19 cellular contexts compared by ENCODE assay signal in genomic region chr6:131000544-131000943, GRCh38.
A peak's percentile ranks its signal among the peaks of the same experiment; 100 is the strongest.
DNase-seq lines count a peak whose midpoint lies in the region; ATAC-seq and TF ChIP-seq lines count a peak whose summit lies in the region.
"Had no signal": no experiment of that assay in that cellular context is flagged by ENCODE, and none has a peak within 500 bp of the region (broad histone marks: within the 10 kb centered on the region; RNA-seq: fewer than 3 reads in every experiment).

No MANE protein-coding gene starts in this region.

- intact Hi-C loops in mammary epithelial cell (cut with micrococcal nuclease): no loop called here
- intact Hi-C loops in MCF 10A (cut with micrococcal nuclease): no loop called here

- H3K4me3 Mint-ChIP-seq in MCF 10A (ENCODE audit: unreplicated experiment) (no peak overlapping the region), mesothelial cell of epicardium (no peak overlapping the region)
- H3K4me3 Mint-ChIP-seq in stimulated activated effector memory CD8-positive, alpha-beta T cell treated with anti-CD3 and anti-CD28 coated beads, Interleukin-12 subunit alpha, Interleukin-12 subunit beta, amount 100 ng/mL, for 72 hours: no peak overlapping the region
- H3K4me3 Mint-ChIP-seq: CD4-positive, alpha-beta memory T cell had no signal

- H3K9me3 Mint-ChIP-seq in MCF 10A (ENCODE audit: unreplicated experiment): no peaks in the 10 kb centered on the region
- H3K9me3 Mint-ChIP-seq in mesothelial cell of epicardium: peaks cover 3% of the 10 kb centered on the region
- H3K9me3 Mint-ChIP-seq in stimulated activated effector memory CD8-positive, alpha-beta T cell treated with anti-CD3 and anti-CD28 coated beads, Interleukin-12 subunit alpha, Interleukin-12 subunit beta, amount 100 ng/mL, for 72 hours: no peaks in the 10 kb centered on the region

- TF ChIP-seq EP300 in upper lobe of left lung (IDR thresholded peaks at IDR 0.05): no peak

- BruUV-seq in mammary epithelial cell (replicated peaks; lab: Mats Ljungman, UMichigan) (no TSS peak), MCF 10A (replicated peaks; lab: Mats Ljungman, UMichigan) (no TSS peak)

- peak overlapping the region; percentile 85 for H3K4me2 ChIP-seq in mammary epithelial cell (ENCODE audit: insufficient read depth, low read depth, low read length)

- H3K27me3 Mint-ChIP-seq in MCF 10A (ENCODE audit: insufficient read depth, unreplicated experiment): no peaks in the 10 kb centered on the region
- H3K27me3 Mint-ChIP-seq in mesothelial cell of epicardium (ENCODE audit: low read depth): no peaks in the 10 kb centered on the region
- H3K27me3 Mint-ChIP-seq: CD4-positive, alpha-beta memory T cell had no signal

- no peak for TF ChIP-seq POLR2A in upper lobe of left lung (IDR thresholded peaks at IDR 0.05)

- DNase-seq in mammary epithelial cell: no peak
- DNase-seq in MCF 10A (ENCODE audit: unreplicated experiment): no peak
- no peak for DNase-seq in caudate nucleus (lab: John Stamatoyannopoulos, UW)
- DNase-seq in mesothelial cell of epicardium (ENCODE audit: low spot score in 2 of 2, unreplicated experiment in 2 of 2): no peak
- no peak for DNase-seq in upper lobe of left lung
- DNase-seq in NOMO-1 treated with dmso at 0.1 percent for 144 hours (lab: John Stamatoyannopoulos, UW; ENCODE audit: unreplicated experiment): no peak
- DNase-seq in stimulated activated effector memory CD8-positive, alpha-beta T cell treated with anti-CD3 and anti-CD28 coated beads, Interleukin-12 subunit alpha, Interleukin-12 subunit beta, amount 100 ng/mL, for 72 hours (ENCODE audit: low spot score in 2 of 2): no peak
- DNase-seq: BE2C; Calu3; CD4-positive, alpha-beta memory T cell; DMS79; H7; KBM-7; NCI-H1436 treated with DMSO at 0.1 percent for 48 hours; NCI-H2029 treated with DMSO at 0.1 percent for 48 hours; NCI-H748 treated with DMSO at 0.1 percent for 48 hours had no signal

- H3K4me1 ChIP-seq in mammary epithelial cell (ENCODE audit: insufficient read depth, low read length): peaks cover 13% of the 10 kb centered on the region
- peaks cover 11 to 32% (median 25%) of the 10 kb centered on the region in 4 donors for H3K4me1 ChIP-seq in upper lobe of left lung
- H3K4me1 ChIP-seq: BE2C had no signal

- H3K9me3 ChIP-seq in mammary epithelial cell (replicated peaks; ENCODE audit: insufficient read depth, low read length) (no peaks in the 10 kb centered on the region), upper lobe of left lung (no peaks in the 10 kb centered on the region)
- H3K9me3 ChIP-seq: BE2C had no signal

- no peak overlapping the region for H2AFZ ChIP-seq in mammary epithelial cell (ENCODE audit: low read depth, low read length)

- no peaks in the 10 kb centered on the region for H3K36me3 Mint-ChIP-seq in MCF 10A (ENCODE audit: insufficient read depth, unreplicated experiment)
- H3K36me3 Mint-ChIP-seq in mesothelial cell of epicardium: peaks cover 2% of the 10 kb centered on the region
- no peaks in the 10 kb centered on the region for H3K36me3 Mint-ChIP-seq in stimulated activated effector memory CD8-positive, alpha-beta T cell treated with anti-CD3 and anti-CD28 coated beads, Interleukin-12 subunit alpha, Interleukin-12 subunit beta, amount 100 ng/mL, for 72 hours

- in situ Hi-C loops in mammary epithelial cell (cut with MboI; ENCODE audit: low sequenced_read_pairs in 2 of 2): no loop called here

- no peaks in the 10 kb centered on the region for H4K20me1 ChIP-seq in mammary epithelial cell (ENCODE audit: insufficient read depth, low read length)

- ATAC-seq in upper lobe of left lung (ENCODE audit: low FRiP score in 2 of 2): no peak
- ATAC-seq in HG03280 (IDR thresholded peaks at IDR 0.05; ENCODE audit: unreplicated experiment): no peak
- ATAC-seq in stimulated activated effector memory CD8-positive, alpha-beta T cell treated with anti-CD3 and anti-CD28 coated beads, Interleukin-12 subunit alpha, Interleukin-12 subunit beta, amount 100 ng/mL, for 72 hours: no peak

- 87% methylated on average over 6 of the region's 6 CpGs for WGBS in mammary epithelial cell (ENCODE audit: low coverage, missing lambda C conversion rate)
- WGBS in upper lobe of left lung, 2 donors: 64 to 65% methylated on average over 6 of the region's 6 CpGs

- TF ChIP-seq CTCF in mammary epithelial cell (conservative IDR thresholded peaks at IDR 0.05 in 1 of 2, IDR thresholded peaks at IDR 0.05 in 1 of 2; ENCODE audit: extremely low read depth in 1 of 2, insufficient read depth in 1 of 2, low read depth in 1 of 2, low read length in 2 of 2) (no peak), MCF 10A (IDR thresholded peaks at IDR 0.05; ENCODE audit: unreplicated experiment) (no peak), mesothelial cell of epicardium (IDR thresholded peaks at IDR 0.05; ENCODE audit: unreplicated experiment) (no peak), upper lobe of left lung (IDR thresholded peaks at IDR 0.05) (no peak)

- no peak overlapping the region for H3K4me3 ChIP-seq in mammary epithelial cell (replicated peaks in 1 of 3; ENCODE audit: insufficient read depth in 1 of 3, low read depth in 2 of 3, low read length in 3 of 3)
- peak overlapping the region in 1 of 4 donors; percentile 11 for H3K4me3 ChIP-seq in upper lobe of left lung

- POLR2A ChIA-PET in MCF 10A (lab: Yijun Ruan, JAX): no interaction called here

- H3K27me3 ChIP-seq in mammary epithelial cell (ENCODE audit: insufficient read depth, low read length): no peaks in the 10 kb centered on the region
- no peaks in the 10 kb centered on the region for H3K27me3 ChIP-seq in upper lobe of left lung
- H3K27me3 ChIP-seq: BE2C had no signal

- no peaks in the 10 kb centered on the region for H3K4me1 Mint-ChIP-seq in MCF 10A (ENCODE audit: insufficient read depth, unreplicated experiment)
- H3K4me1 Mint-ChIP-seq in mesothelial cell of epicardium: peaks cover 77% of the 10 kb centered on the region
- no peaks in the 10 kb centered on the region for H3K4me1 Mint-ChIP-seq in stimulated activated effector memory CD8-positive, alpha-beta T cell treated with anti-CD3 and anti-CD28 coated beads, Interleukin-12 subunit alpha, Interleukin-12 subunit beta, amount 100 ng/mL, for 72 hours

- peaks cover 59% of the 10 kb centered on the region for H3K79me2 ChIP-seq in mammary epithelial cell (ENCODE audit: insufficient read depth, low read length)

- dilution Hi-C loops in mammary epithelial cell (cut with HindIII; ENCODE audit: low sequenced_read_pairs): no loop called here

- H3K27ac Mint-ChIP-seq in MCF 10A (ENCODE audit: low read depth, unreplicated experiment) (no peak overlapping the region), mesothelial cell of epicardium (peak overlapping the region; percentile 19)
- no peak overlapping the region for H3K27ac Mint-ChIP-seq in stimulated activated effector memory CD8-positive, alpha-beta T cell treated with anti-CD3 and anti-CD28 coated beads, Interleukin-12 subunit alpha, Interleukin-12 subunit beta, amount 100 ng/mL, for 72 hours
- H3K27ac Mint-ChIP-seq: CD4-positive, alpha-beta memory T cell had no signal

- no peak overlapping the region for H3K9ac ChIP-seq in mammary epithelial cell (ENCODE audit: insufficient read depth, low read length)

- H3K27ac ChIP-seq in mammary epithelial cell (ENCODE audit: insufficient read depth, low read depth, low read length) (no peak overlapping the region), caudate nucleus (ENCODE audit: low read depth, low read length) (peak overlapping the region; percentile 41), upper lobe of left lung (peak overlapping the region in 3 of 4 donors; percentile 26 to 39 (median 32))
- H3K27ac ChIP-seq: 22Rv1, HL-60 had no signal

- CTCF ChIA-PET in mammary epithelial cell (lab: Charles Lee; ENCODE audit: low non-redundant PET): no interaction called here
- CTCF ChIA-PET in MCF 10A (lab: Yijun Ruan, JAX): interaction anchor here (0.6 kb wide), 1 partner anchor 1367 kb away, joined by 3 read pairs; no protein-coding TSS in a partner anchor

- H3K36me3 ChIP-seq in mammary epithelial cell (ENCODE audit: insufficient read depth, low read length) (no peaks in the 10 kb centered on the region), upper lobe of left lung (no peaks in the 10 kb centered on the region)
- H3K36me3 ChIP-seq: BE2C had no signal
